In the genomic region with DNA sequence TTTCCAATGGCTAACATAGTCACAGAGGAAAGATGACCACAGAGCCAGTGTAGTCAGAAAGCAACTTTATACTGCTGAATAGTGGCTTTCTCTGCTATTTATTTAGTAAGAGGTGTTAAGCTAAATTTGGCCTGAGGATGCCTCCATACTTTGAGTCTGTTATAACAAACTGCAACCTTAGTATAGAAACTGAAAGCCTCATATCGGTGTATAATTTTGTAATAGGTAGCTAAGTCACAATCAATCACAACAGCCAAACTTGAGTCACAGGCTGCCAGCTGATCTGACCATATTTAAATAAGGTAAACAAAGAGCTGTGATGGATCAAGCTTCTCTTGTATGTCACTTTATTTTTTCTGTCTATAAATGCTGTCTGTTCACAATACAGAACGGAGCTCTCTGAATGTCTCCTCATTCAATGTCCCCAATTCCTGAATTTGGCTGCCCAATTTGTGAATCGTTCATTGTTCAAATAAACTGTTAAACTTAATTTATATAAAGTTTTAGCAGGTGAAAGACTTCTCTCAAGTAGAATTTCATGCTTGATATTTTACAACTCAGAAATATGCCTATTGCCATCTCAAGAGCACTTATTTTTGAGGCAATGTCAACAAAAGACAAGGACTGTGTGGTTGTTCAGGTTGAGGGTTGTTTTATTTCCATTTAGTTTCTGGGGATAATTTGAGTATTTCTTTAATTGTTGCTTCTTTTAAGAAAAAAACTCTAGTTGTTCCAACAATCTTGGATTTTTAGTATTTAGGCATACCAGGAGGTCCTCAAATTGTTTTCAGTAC, we compare ENCODE assay signal across 22 cellular contexts.
A peak's percentile ranks its signal among the peaks of the same experiment; 100 is the strongest.
DNase-seq lines count a peak whose midpoint lies in the region; ATAC-seq lines count a peak whose summit lies in the region.
"Had no signal": no experiment of that assay in that cellular context is flagged by ENCODE, and none has a peak within 500 bp of the region (broad histone marks: within the 10 kb centered on the region; RNA-seq: fewer than 3 reads in every experiment).

No MANE protein-coding gene starts in this region.

- no CpG with 5 or more reads among the region's 3 CpGs for WGBS in mesendoderm (ENCODE audit: extremely low coverage, insufficient coverage, low lambda C conversion rate)
- WGBS in GM23248 (ENCODE audit: low coverage in 1 of 2, low lambda C conversion rate in 2 of 2, missing lambda C conversion rate in 2 of 2), 2 experiments, result 34 to 43% methylated on average over 3 of the region's 3 CpGs

- H4K8ac ChIP-seq in mesendoderm (ENCODE audit: low read depth, low read length), result no peak overlapping the region

- no peak overlapping the region for H2BK120ac ChIP-seq in mesendoderm (ENCODE audit: low read depth, low read length)

- no peaks in the 10 kb centered on the region for H4K20me1 ChIP-seq in GM23248 (ENCODE audit: insufficient read depth)

- no peak overlapping the region for H3K18ac ChIP-seq in mesendoderm (ENCODE audit: low read length)

- H3K4me2 ChIP-seq in mesendoderm (ENCODE audit: low read length), result no peak overlapping the region
- no peak overlapping the region for H3K4me2 ChIP-seq in GM23248 (ENCODE audit: unreplicated experiment)
- H3K4me2 ChIP-seq: hepatocyte, PC-9, SK-N-SH had no signal

- H2BK5ac ChIP-seq in mesendoderm (ENCODE audit: low read length), result no peak overlapping the region

- H3K4me3 Mint-ChIP-seq in activated CD8-positive, alpha-beta memory T cell treated with anti-CD3 and anti-CD28 coated beads, Interleukin-2, amount 10 ng/mL, durations not matched to agents 7 days and 5 days, result no peak overlapping the region
- H3K4me3 Mint-ChIP-seq: central memory CD8-positive, alpha-beta T cell had no signal

- H3K23ac ChIP-seq in mesendoderm (ENCODE audit: low read length), result no peak overlapping the region

- H3K27ac ChIP-seq in mesendoderm (ENCODE audit: low read depth, low read length) (no peak overlapping the region), GM23248 (no peak overlapping the region)
- H3K27ac ChIP-seq: hepatocyte, neutrophil, PC-9 had no signal

- H3K56ac ChIP-seq in mesendoderm (ENCODE audit: low read length), result no peak overlapping the region

- no peak overlapping the region for H2AK5ac ChIP-seq in mesendoderm (ENCODE audit: low read length)

- H2AFZ ChIP-seq in GM23248, result no peak overlapping the region
- H2AFZ ChIP-seq: hepatocyte, PC-9 had no signal

- H3K4me3 ChIP-seq in mesendoderm (ENCODE audit: low read length) (no peak overlapping the region), GM23248 (no peak overlapping the region)
- H3K4me3 ChIP-seq: hepatocyte, PC-9 had no signal

- H3K9me3 Mint-ChIP-seq in activated CD8-positive, alpha-beta memory T cell treated with anti-CD3 and anti-CD28 coated beads, Interleukin-2, amount 10 ng/mL, durations not matched to agents 7 days and 5 days (ENCODE audit: low read depth), result no peaks in the 10 kb centered on the region
- H3K9me3 Mint-ChIP-seq: central memory CD8-positive, alpha-beta T cell had no signal

- CTCF ChIA-PET in activated CD8-positive, alpha-beta memory T cell treated with anti-CD3 and anti-CD28 coated beads, Interleukin-2, amount 10 ng/mL, durations not matched to agents 7 days and 5 days (lab: Charles Lee), result interaction anchor here (1.2 to 1.6 kb wide), 2 partner anchors 34 to 43 kb away, joined by 3 to 4 read pairs; no protein-coding TSS in a partner anchor

- H3K27me3 ChIP-seq in mesendoderm (ENCODE audit: insufficient read depth, low read length, poor library complexity), result no peaks in the 10 kb centered on the region
- H3K27me3 ChIP-seq in GM23248 (replicated peaks; ENCODE audit: insufficient read depth), result no peaks in the 10 kb centered on the region
- H3K27me3 ChIP-seq: hepatocyte, neutrophil had no signal

- peak overlapping the region; percentile 41 for H2BK15ac ChIP-seq in mesendoderm (replicated peaks; ENCODE audit: low read depth)

- no peak overlapping the region for H3K4ac ChIP-seq in mesendoderm (ENCODE audit: low read depth, low read length)

- intact Hi-C loops in sciatic nerve (cut with DNase I), result no loop called here

- H3K4me1 Mint-ChIP-seq in activated CD8-positive, alpha-beta memory T cell treated with anti-CD3 and anti-CD28 coated beads, Interleukin-2, amount 10 ng/mL, durations not matched to agents 7 days and 5 days, result peaks cover 2% of the 10 kb centered on the region
- H3K4me1 Mint-ChIP-seq: central memory CD8-positive, alpha-beta T cell had no signal

- H3K27ac Mint-ChIP-seq in activated CD8-positive, alpha-beta memory T cell treated with anti-CD3 and anti-CD28 coated beads, Interleukin-2, amount 10 ng/mL, durations not matched to agents 7 days and 5 days, result no peak overlapping the region
- H3K27ac Mint-ChIP-seq: activated T-helper 2 cell treated with anti-CD3 and anti-CD28 coated beads, Interferon-gamma antibody, Interleukin-2, Interleukin-4, amounts not matched to agents 10 μg/mL and 5 μg/mL and 100 μg/mL, durations not matched to agents 14 hours and 24 hours and 36 hours had no signal

- H3K4me1 ChIP-seq in mesendoderm (ENCODE audit: control insufficient read depth, low read depth, low read length) (no peaks in the 10 kb centered on the region), GM23248 (ENCODE audit: insufficient read depth) (no peaks in the 10 kb centered on the region)

- no peak overlapping the region for H4K5ac ChIP-seq in mesendoderm (ENCODE audit: low read length)

- peak; percentile 70 for ATAC-seq in activated CD8-positive, alpha-beta memory T cell treated with anti-CD3 and anti-CD28 coated beads, Interleukin-2, amount 10 ng/mL, durations not matched to agents 7 days and 5 days
- peak; percentile 69 for ATAC-seq in GM21381 (IDR thresholded peaks at IDR 0.05; ENCODE audit: unreplicated experiment)
- peak; percentile 75 for ATAC-seq in HG03354 (IDR thresholded peaks at IDR 0.05; ENCODE audit: poor library complexity, severe bottlenecking, unreplicated experiment)
- no peak for ATAC-seq in sciatic nerve

- peaks cover 14% of the 10 kb centered on the region for H3K36me3 Mint-ChIP-seq in activated CD8-positive, alpha-beta memory T cell treated with anti-CD3 and anti-CD28 coated beads, Interleukin-2, amount 10 ng/mL, durations not matched to agents 7 days and 5 days

- no peak overlapping the region for H3K9ac ChIP-seq in mesendoderm (ENCODE audit: low read length)
- H3K9ac ChIP-seq in GM23248, result no peak overlapping the region
- H3K9ac ChIP-seq: SK-N-SH had no signal

- in situ Hi-C loops in GM23248 (cut with MboI), result no loop called here

- H3K36me3 ChIP-seq in mesendoderm (ENCODE audit: control insufficient read depth, insufficient read depth, low read length) (no peaks in the 10 kb centered on the region), GM23248 (ENCODE audit: low read depth) (no peaks in the 10 kb centered on the region)
- H3K36me3 ChIP-seq: neutrophil had no signal

- H3K9me2 ChIP-seq in GM23248 (ENCODE audit: insufficient read depth), result no peaks in the 10 kb centered on the region
- H3K9me2 ChIP-seq: SK-N-SH had no signal

- no peaks in the 10 kb centered on the region for H3K9me3 ChIP-seq in GM23248 (ENCODE audit: low read depth)
- H3K9me3 ChIP-seq: neutrophil, SK-N-SH had no signal

- no peak for DNase-seq in activated CD8-positive, alpha-beta memory T cell treated with anti-CD3 and anti-CD28 coated beads, Interleukin-2, amount 10 ng/mL, durations not matched to agents 7 days and 5 days
- DNase-seq in activated CD8-positive, alpha-beta memory T cell treated with anti-CD3 and anti-CD28 coated beads for 24 hours, result no peak
- DNase-seq in mesendoderm (no peak), sciatic nerve (ENCODE audit: low spot score) (no peak), GM23248 (no peak), SIG-M5 (lab: John Stamatoyannopoulos, UW) (no peak)
- DNase-seq: ACHN; activated CD4-positive, alpha-beta T cell treated with anti-CD3 and anti-CD28 coated beads, Interleukin-2, amount 50 U/mL, for 48 hours; amniotic stem cell; CD4-positive, alpha-beta memory T cell; kidney glomerular epithelial cell; NCI-H2029 treated with DMSO at 0.1 percent for 48 hours; NCI-H69; PC-9; retina; SK-N-SH had no signal

- H3K27me3 Mint-ChIP-seq in activated CD8-positive, alpha-beta memory T cell treated with anti-CD3 and anti-CD28 coated beads, Interleukin-2, amount 10 ng/mL, durations not matched to agents 7 days and 5 days, result no peaks in the 10 kb centered on the region
- H3K27me3 Mint-ChIP-seq: CD4-positive, alpha-beta memory T cell; central memory CD8-positive, alpha-beta T cell had no signal

- H3K79me2 ChIP-seq in mesendoderm (ENCODE audit: control insufficient read depth, insufficient read depth, low read length) (no peaks in the 10 kb centered on the region), GM23248 (ENCODE audit: insufficient read depth) (no peaks in the 10 kb centered on the region)
- H3K79me2 ChIP-seq: hepatocyte had no signal

- H3F3A ChIP-seq in GM23248 (ENCODE audit: insufficient read depth), result no peaks in the 10 kb centered on the region

- H3K79me1 ChIP-seq in mesendoderm (ENCODE audit: low read length), result no peaks in the 10 kb centered on the region
